In the genomic region with DNA sequence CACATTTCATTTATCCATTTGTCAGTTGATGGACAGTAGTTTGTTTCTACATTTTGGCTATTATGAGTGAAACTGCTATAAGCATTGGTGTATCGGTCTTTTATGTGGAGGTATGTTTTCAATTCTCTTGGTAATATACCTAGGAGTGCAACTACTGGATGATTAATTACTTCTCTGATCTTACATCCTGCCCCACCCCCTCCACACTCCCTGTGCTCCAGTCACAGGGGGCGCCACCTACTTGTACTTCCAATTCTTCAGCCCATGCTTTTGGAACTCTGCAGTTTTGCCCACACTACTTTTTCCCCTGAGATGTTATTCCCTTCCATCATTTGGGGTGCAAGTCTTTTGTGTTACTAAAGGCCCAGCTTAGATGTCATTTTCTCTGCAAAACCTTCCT, we compare ENCODE assay signal across 12 cellular contexts. TPM values are rescaled to one million over a fixed set of nuclear protein-coding genes. Genes with fewer than 3 reads are reported as not detected.
DNase-seq lines count a peak whose midpoint lies in the region; ATAC-seq and TF ChIP-seq lines count a peak whose summit lies in the region.
"Had no signal": no experiment of that assay in that cellular context is flagged by ENCODE, and none has a peak within 500 bp of the region (broad histone marks: within the 10 kb centered on the region; RNA-seq: fewer than 3 reads in every experiment).

No MANE protein-coding gene starts in this region.

- H3K27me3 Mint-ChIP-seq in MCF 10A (ENCODE audit: insufficient read depth, unreplicated experiment): no peaks in the 10 kb centered on the region

- peak; percentile 30 for DNase-seq in MCF 10A (ENCODE audit: unreplicated experiment)
- DNase-seq in breast epithelium (ENCODE audit: low spot score in 2 of 2): no peak
- peak; percentile 38 for DNase-seq in NB4 (ENCODE audit: low read depth)
- DNase-seq in dermis blood vessel endothelial cell: peak; percentile 42
- DNase-seq in stimulated activated CD4-positive, alpha-beta T cell treated with anti-CD3 and anti-CD28 coated beads, Interleukin-4, amount 100 ng/mL, for 1 hour: peak; percentile 32
- DNase-seq in DMS114 treated with DMSO at 0.1 percent for 48 hours (lab: John Stamatoyannopoulos, UW; ENCODE audit: unreplicated experiment): no peak
- DNase-seq: activated gamma-delta T cell treated with Interleukin-2 at 50 U/mL for 16 hours, NCI-H146, spleen had no signal

- intact Hi-C loops in MCF 10A (cut with micrococcal nuclease) (loop anchor here (10.0 kb wide), 1 partner anchor 79 kb away; no protein-coding TSS in a partner anchor), breast epithelium (cut with DNase I; ENCODE audit: low total_unique reads) (no loop called here)

- peak; percentile 18 for TF ChIP-seq CTCF in MCF 10A (IDR thresholded peaks at IDR 0.05; ENCODE audit: unreplicated experiment)
- no peak for TF ChIP-seq CTCF in breast epithelium (IDR thresholded peaks at IDR 0.05)
- peak; percentile 32 for TF ChIP-seq CTCF in NB4 (IDR thresholded peaks at IDR 0.05; ENCODE audit: low read depth, low read length)

- H3K36me3 Mint-ChIP-seq in MCF 10A (ENCODE audit: insufficient read depth, unreplicated experiment): no peaks in the 10 kb centered on the region

- CTCF ChIA-PET in MCF 10A (lab: Yijun Ruan, JAX): interaction anchor here (1.0 kb wide), 1 partner anchor 47 kb away, joined by 3 read pairs; no protein-coding TSS in a partner anchor

- H3K4me1 Mint-ChIP-seq in MCF 10A (ENCODE audit: insufficient read depth, unreplicated experiment): peaks cover 13% of the 10 kb centered on the region

- no peak overlapping the region for H3K4me3 Mint-ChIP-seq in MCF 10A (ENCODE audit: unreplicated experiment)

- no peaks in the 10 kb centered on the region for H3K9me3 Mint-ChIP-seq in MCF 10A (ENCODE audit: unreplicated experiment)

- H3K9me3 ChIP-seq in breast epithelium: no peaks in the 10 kb centered on the region
- H3K9me3 ChIP-seq: spleen, suprapubic skin had no signal

- H3K27ac ChIP-seq in breast epithelium: no peak overlapping the region
- H3K27ac ChIP-seq: spleen, suprapubic skin had no signal

- H3K27me3 ChIP-seq in breast epithelium: no peaks in the 10 kb centered on the region
- H3K27me3 ChIP-seq: spleen, suprapubic skin had no signal

- POLR2A ChIA-PET in MCF 10A (lab: Yijun Ruan, JAX): no interaction called here

- TF ChIP-seq POLR2A in breast epithelium (IDR thresholded peaks at IDR 0.05): no peak
- no peak for TF ChIP-seq POLR2A in NB4 (IDR thresholded peaks at IDR 0.05; ENCODE audit: extremely low read depth, insufficient read length)

- H3K4me1 ChIP-seq in breast epithelium: no peaks in the 10 kb centered on the region

- ATAC-seq in HG03108 (IDR thresholded peaks at IDR 0.05; ENCODE audit: unreplicated experiment) (no peak), HG02884 (IDR thresholded peaks at IDR 0.05; ENCODE audit: unreplicated experiment) (no peak)

- BruUV-seq in MCF 10A (replicated peaks; lab: Mats Ljungman, UMichigan): no TSS peak

- H3K27ac Mint-ChIP-seq in MCF 10A (ENCODE audit: low read depth, unreplicated experiment): no peak overlapping the region

- H3K4me3 ChIP-seq in breast epithelium (no peak overlapping the region), NB4 (ENCODE audit: low read depth, low read length) (no peak overlapping the region)
- H3K4me3 ChIP-seq: spleen, suprapubic skin had no signal

- no peaks in the 10 kb centered on the region for H3K36me3 ChIP-seq in breast epithelium
- H3K36me3 ChIP-seq: spleen, suprapubic skin had no signal

RNA-seq across cellular contexts. Expression of a gene that starts 42.0 kb away (rescaled TPM):
- total RNA-seq in MCF 10A (2022) (238 and 324 TPM in 2 replicates), breast epithelium (100 to 1,000 TPM in 1 of 3 donors, 10 to 100 TPM in 2; 86.3 to 121 (median 92.9) TPM), dermis blood vessel endothelial cell (97.0 and 108 TPM in 2 replicates)

RNA-seq across cellular contexts. Expression of a gene that starts 42.3 kb away (rescaled TPM):
- total RNA-seq in MCF 10A (2022) (54.6 and 54.7 TPM in 2 replicates), breast epithelium (10 to 100 TPM; 30.2 to 44.5 (median 40.3) TPM), dermis blood vessel endothelial cell (45.6 and 50.2 TPM in 2 replicates)

Comparison
In these comparisons a context has a peak if more than half of its experiments do, and no peak if none do; other contexts are left out.
1. DNase-seq: peak in MCF 10A (single experiment), NB4 (single experiment), dermis blood vessel endothelial cell (single experiment) and stimulated activated CD4-positive, alpha-beta T cell treated with anti-CD3 and anti-CD28 coated beads, Interleukin-4, amount 100 ng/mL, for 1 hour (single experiment); none in breast epithelium (0 of 2) and DMS114 treated with DMSO at 0.1 percent for 48 hours (single experiment).
2. CTCF ChIP-seq: peak in MCF 10A (single experiment) and NB4 (single experiment); none in breast epithelium (0 of 3).